In the genomic region with DNA sequence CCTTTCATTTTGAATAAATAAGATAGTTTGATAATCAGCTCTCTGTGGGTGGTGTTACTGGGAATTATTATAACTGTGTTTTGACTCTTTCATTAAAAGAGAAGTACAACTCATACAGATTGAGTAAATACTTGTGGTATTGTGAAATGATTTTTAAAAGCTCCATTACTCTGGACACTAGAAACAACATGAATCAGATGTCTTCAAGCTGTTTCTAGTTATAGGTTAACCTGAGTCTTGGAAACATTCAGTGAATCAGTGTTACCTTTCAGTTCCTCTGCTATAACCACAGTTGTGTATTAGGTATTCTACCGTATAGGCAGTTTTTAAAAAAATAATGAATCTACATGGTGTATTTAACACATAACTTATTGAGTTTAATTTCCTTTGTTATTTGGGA, we compare ENCODE assay signal across 9 cellular contexts.
A peak's percentile ranks its signal among the peaks of the same experiment; 100 is the strongest.
DNase-seq lines count a peak whose midpoint lies in the region; ATAC-seq and TF ChIP-seq lines count a peak whose summit lies in the region.
"Had no signal": no experiment of that assay in that cellular context is flagged by ENCODE, and none has a peak within 500 bp of the region (broad histone marks: within the 10 kb centered on the region; RNA-seq: fewer than 3 reads in every experiment).

No MANE protein-coding gene starts in this region.

- H3K14ac ChIP-seq in IMR-90 (replicated peaks; ENCODE audit: low read depth, low read length) = no peak overlapping the region

- H3K56ac ChIP-seq in IMR-90 (ENCODE audit: extremely low read depth, insufficient read depth, low read length) = no peak overlapping the region

- peaks cover 54% of the 10 kb centered on the region for H3K4me1 ChIP-seq in CD8-positive, alpha-beta memory T cell (ENCODE audit: insufficient read depth, low read length)
- H3K4me1 ChIP-seq in IMR-90 (ENCODE audit: control insufficient read depth, insufficient read depth, low read length) = peaks cover 2% of the 10 kb centered on the region; the same call in 1 of the 2 replicates
- no peaks in the 10 kb centered on the region for H3K4me1 ChIP-seq in hepatocyte (ENCODE audit: insufficient read depth)
- H3K4me1 ChIP-seq in ovary (ENCODE audit: insufficient read depth) = no peaks in the 10 kb centered on the region

- H3K4me2 ChIP-seq in IMR-90 (ENCODE audit: low read depth, low read length) = no peak overlapping the region
- peak overlapping the region; percentile 4 for H3K4me2 ChIP-seq in hepatocyte

- POLR2A ChIA-PET in CD8-positive, alpha-beta memory T cell (lab: Charles Lee) = no interaction called here
- POLR2A ChIA-PET in IMR-90 (lab: Charles Lee; ENCODE audit: unreplicated experiment) = no interaction called here

- H3K9me1 ChIP-seq in IMR-90 (ENCODE audit: insufficient read depth, low read length) = peaks cover 3% of the 10 kb centered on the region; the same call in 1 of the 2 replicates

- H3K4ac ChIP-seq in IMR-90 (ENCODE audit: low read depth, low read length) = no peak overlapping the region

- H3K27ac Mint-ChIP-seq in CD8-positive, alpha-beta memory T cell = peak overlapping the region in 5 of 8 donors; percentile 31 to 93 (median 81)

- no peaks in the 10 kb centered on the region for H3K27me3 ChIP-seq in CD8-positive, alpha-beta memory T cell (ENCODE audit: insufficient read depth, low read length, poor library complexity, severe bottlenecking)
- no peaks in the 10 kb centered on the region for H3K27me3 ChIP-seq in IMR-90 (ENCODE audit: control insufficient read depth, insufficient read depth, low read length)
- H3K27me3 ChIP-seq in hepatocyte = no peaks in the 10 kb centered on the region
- no peaks in the 10 kb centered on the region for H3K27me3 ChIP-seq in ovary

- peaks cover 0 to 5% (median 3%) of the 10 kb centered on the region in 5 donors for H3K9me3 Mint-ChIP-seq in CD8-positive, alpha-beta memory T cell

- H2AFZ ChIP-seq in IMR-90 (replicated peaks; ENCODE audit: low read length, poor library complexity) (no peak overlapping the region), hepatocyte (no peak overlapping the region)

- no peak overlapping the region for H2AK9ac ChIP-seq in IMR-90 (replicated peaks; ENCODE audit: low read depth, low read length, poor library complexity)

- no peak overlapping the region for H2BK5ac ChIP-seq in IMR-90 (ENCODE audit: low read depth, low read length, poor library complexity, severe bottlenecking)

- H2BK15ac ChIP-seq in IMR-90 (ENCODE audit: low read depth, low read length) = no peak overlapping the region

- no peaks in the 10 kb centered on the region for H3K9me3 ChIP-seq in CD8-positive, alpha-beta memory T cell (ENCODE audit: low read length)
- no peaks in the 10 kb centered on the region for H3K9me3 ChIP-seq in IMR-90 (ENCODE audit: control insufficient read depth, insufficient read depth, low read length)
- H3K9me3 ChIP-seq in hepatocyte (ENCODE audit: low read depth) = no peaks in the 10 kb centered on the region
- H3K9me3 ChIP-seq in ovary = no peaks in the 10 kb centered on the region

- H2AK5ac ChIP-seq in IMR-90 (ENCODE audit: low read depth, low read length) = no peak overlapping the region

- H2BK120ac ChIP-seq in IMR-90 (ENCODE audit: low read depth, low read length) = no peak overlapping the region

- no peaks in the 10 kb centered on the region for H3K79me2 ChIP-seq in hepatocyte

- peak; percentile 93 for ATAC-seq in GM19452 (IDR thresholded peaks at IDR 0.05; ENCODE audit: unreplicated experiment)
- peak; percentile 61 for ATAC-seq in IMR-90 (ENCODE audit: low read depth)
- ATAC-seq in HG02884 (IDR thresholded peaks at IDR 0.05; ENCODE audit: unreplicated experiment) = no peak
- ATAC-seq: Right ventricle myocardium inferior had no signal

- WGBS in IMR-90 (ENCODE audit: extremely low coverage in 2 of 2, insufficient read length in 1 of 2), 2 experiments = no CpG with 5 or more reads among the region's 1 CpG
- WGBS in hepatocyte (ENCODE audit: low lambda C conversion rate, missing lambda C conversion rate) = 57% methylated on average over 1 of the region's 1 CpG
- 50 to 71% (median 56%) methylated on average over 1 of the region's 1 CpG for WGBS in ovary, 3 donors

- H4K91ac ChIP-seq in IMR-90 (ENCODE audit: insufficient read depth, low read depth, low read length) = no peak overlapping the region

- dilution Hi-C loops in IMR-90 (cut with HindIII; ENCODE audit: low sequenced_read_pairs, unreplicated experiment) = no loop called here

- H3K27ac ChIP-seq in CD8-positive, alpha-beta memory T cell (ENCODE audit: low read depth, low read length) = no peak overlapping the region
- H3K27ac ChIP-seq in IMR-90 (ENCODE audit: insufficient read depth, low read length) = no peak overlapping the region
- no peak overlapping the region for H3K27ac ChIP-seq in hepatocyte
- no peak overlapping the region for H3K27ac ChIP-seq in ovary

- H3K27me3 Mint-ChIP-seq in CD8-positive, alpha-beta memory T cell = no peaks in the 10 kb centered on the region

- TF ChIP-seq CTCF in IMR-90 (conservative IDR thresholded peaks at IDR 0.05; ENCODE audit: low read depth, low read length) (no peak), hepatocyte (IDR thresholded peaks at IDR 0.05; ENCODE audit: poor library complexity) (no peak), ovary (IDR thresholded peaks at IDR 0.05) (no peak)

- H3K9me2 ChIP-seq in hepatocyte (replicated peaks; ENCODE audit: insufficient read depth) = no peaks in the 10 kb centered on the region

- H3K9ac ChIP-seq in IMR-90 (ENCODE audit: low read depth, low read length) = no peak overlapping the region

- TF ChIP-seq RAD21 in IMR-90 (IDR thresholded peaks at IDR 0.05; ENCODE audit: low read length) = no peak

- no peak overlapping the region for H4K8ac ChIP-seq in IMR-90 (ENCODE audit: low read depth in 2 of 2, low read length in 2 of 2)

- in situ Hi-C loops in IMR-90 (cut with MboI; ENCODE audit: low sequenced_read_pairs) = no loop called here

- no peaks in the 10 kb centered on the region for H3K36me3 Mint-ChIP-seq in CD8-positive, alpha-beta memory T cell

- DNase-seq in CD8-positive, alpha-beta memory T cell = no peak
- peak; percentile 43 for DNase-seq in IMR-90
- peak; percentile 16 for DNase-seq in hepatocyte (ENCODE audit: low spot score)
- DNase-seq in posterior cingulate gyrus = no peak
- no peak for DNase-seq in T-helper 9 cell
- no peak for DNase-seq in ovary

- peaks cover 44 to 53% (median 52%) of the 10 kb centered on the region in 3 donors for H3K4me1 Mint-ChIP-seq in CD8-positive, alpha-beta memory T cell

- no peak for TF ChIP-seq EP300 in ovary (IDR thresholded peaks at IDR 0.05)

- H3K18ac ChIP-seq in IMR-90 (ENCODE audit: low read depth, low read length) = no peak overlapping the region

- H2BK20ac ChIP-seq in IMR-90 (ENCODE audit: low read depth, low read length) = no peak overlapping the region

- H3K79me1 ChIP-seq in IMR-90 (ENCODE audit: low read depth in 1 of 2, low read length in 2 of 2) = no peaks in the 10 kb centered on the region

- intact Hi-C loops in IMR-90 (cut with micrococcal nuclease) (no loop called here), posterior cingulate gyrus (cut with DNase I) (no loop called here), ovary (cut with DNase I) (no loop called here)

- H3K23ac ChIP-seq in IMR-90 (ENCODE audit: low read depth, low read length) = no peak overlapping the region

- no peak overlapping the region for H4K5ac ChIP-seq in IMR-90 (ENCODE audit: low read depth, low read length)

- H3K36me3 ChIP-seq in CD8-positive, alpha-beta memory T cell (ENCODE audit: insufficient read depth, low read length) = no peaks in the 10 kb centered on the region
- no peaks in the 10 kb centered on the region for H3K36me3 ChIP-seq in IMR-90 (ENCODE audit: control insufficient read depth, insufficient read depth, low read length)
- H3K36me3 ChIP-seq in hepatocyte (replicated peaks; ENCODE audit: insufficient read depth, low read depth) = no peaks in the 10 kb centered on the region
- H3K36me3 ChIP-seq in ovary = no peaks in the 10 kb centered on the region

- peak overlapping the region; percentile 24 for H3K4me3 ChIP-seq in CD8-positive, alpha-beta memory T cell (ENCODE audit: low read length)
- H3K4me3 ChIP-seq in IMR-90 (ENCODE audit: insufficient read depth, low read depth, low read length) = no peak overlapping the region
- H3K4me3 ChIP-seq in hepatocyte = no peak overlapping the region
- no peak overlapping the region for H3K4me3 ChIP-seq in ovary

- no peak for TF ChIP-seq POLR2A in IMR-90 (IDR thresholded peaks at IDR 0.05; ENCODE audit: low read depth, low read length)
- TF ChIP-seq POLR2A in ovary (IDR thresholded peaks at IDR 0.05) = no peak

- peak overlapping the region in 6 of 7 donors; percentile 15 to 69 (median 44) for H3K4me3 Mint-ChIP-seq in CD8-positive, alpha-beta memory T cell

- CTCF ChIA-PET in CD8-positive, alpha-beta memory T cell (lab: Charles Lee) = no interaction called here
- CTCF ChIA-PET in IMR-90 (lab: Yijun Ruan, JAX) = no interaction called here

- H4K20me1 ChIP-seq in IMR-90 (ENCODE audit: insufficient read depth, low read length) (no peaks in the 10 kb centered on the region), hepatocyte (ENCODE audit: insufficient read depth, poor library complexity, severe bottlenecking) (no peaks in the 10 kb centered on the region)

- BruUV-seq in IMR-90 (replicated peaks; lab: Mats Ljungman, UMichigan) = no TSS peak

TF ChIP-seq in IMR-90, 13 proteins besides CTCF, POLR2A, EP300 and RAD21:
- TF ChIP-seq MAFK (IDR thresholded peaks at IDR 0.05; ENCODE audit: low read depth, low read length) (no peak), SMC3 (IDR thresholded peaks at IDR 0.05; ENCODE audit: low read depth, low read length) (no peak), BHLHE40 (IDR thresholded peaks at IDR 0.05; ENCODE audit: low read depth, low read length) (no peak), MAZ (IDR thresholded peaks at IDR 0.05; ENCODE audit: borderline replicate concordance, low read depth, low read length) (no peak), CEBPB (IDR thresholded peaks at IDR 0.05; ENCODE audit: low read depth, low read length) (peak; percentile 63; the same call in 1 of the 2 replicates), CHD1 (IDR thresholded peaks at IDR 0.05; ENCODE audit: low read depth, low read length) (no peak)
- TF ChIP-seq, protein P1, sequence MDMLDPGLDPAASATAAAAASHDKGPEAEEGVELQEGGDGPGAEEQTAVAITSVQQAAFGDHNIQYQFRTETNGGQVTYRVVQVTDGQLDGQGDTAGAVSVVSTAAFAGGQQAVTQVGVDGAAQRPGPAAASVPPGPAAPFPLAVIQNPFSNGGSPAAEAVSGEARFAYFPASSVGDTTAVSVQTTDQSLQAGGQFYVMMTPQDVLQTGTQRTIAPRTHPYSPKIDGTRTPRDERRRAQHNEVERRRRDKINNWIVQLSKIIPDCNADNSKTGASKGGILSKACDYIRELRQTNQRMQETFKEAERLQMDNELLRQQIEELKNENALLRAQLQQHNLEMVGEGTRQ (IDR thresholded peaks at IDR 0.05; ENCODE audit: low read depth, low read length) = no peak
TF ChIP-seq in IMR-90: peak in this region for 1.

Comparison
In these comparisons a context has a peak if more than half of its experiments do, and no peak if none do; other contexts are left out.
1. DNase-seq: peak in IMR-90 (single experiment) and hepatocyte (single experiment); none in CD8-positive, alpha-beta memory T cell (0 of 5), posterior cingulate gyrus (0 of 10), T-helper 9 cell (single experiment) and ovary (0 of 5).